ENCODE assay signal across 21 cellular contexts in genomic region chr10:42992957-42993390, GRCh38.
DNase-seq lines count a peak whose midpoint lies in the region; ATAC-seq and TF ChIP-seq lines count a peak whose summit lies in the region.
"Had no signal": no experiment of that assay in that cellular context is flagged by ENCODE, and none has a peak within 500 bp of the region (broad histone marks: within the 10 kb centered on the region; RNA-seq: fewer than 3 reads in every experiment).

No MANE protein-coding gene starts in this region.

- no peak overlapping the region for H3K4me3 ChIP-seq in H7 (ENCODE audit: insufficient read depth, low read depth, low read length)
- no peak overlapping the region for H3K4me3 ChIP-seq in IMR-90 (ENCODE audit: insufficient read depth, low read depth, low read length)
- no peak overlapping the region for H3K4me3 ChIP-seq in esophagus muscularis mucosa
- H3K4me3 ChIP-seq in sigmoid colon: no peak overlapping the region
- H3K4me3 ChIP-seq: GM12878 had no signal

- no peak overlapping the region for H2AK9ac ChIP-seq in IMR-90 (replicated peaks; ENCODE audit: low read depth, low read length, poor library complexity)

- no peak for ATAC-seq in IMR-90 (ENCODE audit: low read depth)
- ATAC-seq in GM18498 (IDR thresholded peaks at IDR 0.05; ENCODE audit: unreplicated experiment): no peak
- no peak for ATAC-seq in GM21367 (IDR thresholded peaks at IDR 0.05; ENCODE audit: unreplicated experiment)
- ATAC-seq: CD8-positive, alpha-beta T cell; GM12878; HCT116 had no signal

- H3K23ac ChIP-seq in IMR-90 (ENCODE audit: low read depth, low read length): no peak overlapping the region

- TF ChIP-seq RAD21 in IMR-90 (IDR thresholded peaks at IDR 0.05; ENCODE audit: low read length): no peak

- H3K9me1 ChIP-seq in IMR-90 (ENCODE audit: insufficient read depth, low read length): no peaks in the 10 kb centered on the region

- H3K4me2 ChIP-seq in IMR-90 (ENCODE audit: low read depth, low read length): no peak overlapping the region

- TF ChIP-seq POLR2A in IMR-90 (IDR thresholded peaks at IDR 0.05; ENCODE audit: low read depth, low read length): no peak
- no peak for TF ChIP-seq POLR2A in esophagus muscularis mucosa (IDR thresholded peaks at IDR 0.05; ENCODE audit: low read depth)
- TF ChIP-seq POLR2A in sigmoid colon (IDR thresholded peaks at IDR 0.05): no peak

- no peaks in the 10 kb centered on the region for H3K79me1 ChIP-seq in IMR-90 (ENCODE audit: low read depth in 1 of 2, low read length in 2 of 2)

- no peak for TF ChIP-seq EP300 in esophagus muscularis mucosa (IDR thresholded peaks at IDR 0.05)
- no peak for TF ChIP-seq EP300 in sigmoid colon (IDR thresholded peaks at IDR 0.05)

- H3K4ac ChIP-seq in IMR-90 (ENCODE audit: low read depth, low read length): no peak overlapping the region

- no TSS peak for BruUV-seq in IMR-90 (replicated peaks; lab: Mats Ljungman, UMichigan)

- no peak overlapping the region for H4K5ac ChIP-seq in IMR-90 (ENCODE audit: low read depth, low read length)

- no peaks in the 10 kb centered on the region for H3K27me3 ChIP-seq in H7 (ENCODE audit: control insufficient read depth, insufficient read depth, low read length)
- H3K27me3 ChIP-seq in IMR-90 (ENCODE audit: control insufficient read depth, insufficient read depth, low read length): no peaks in the 10 kb centered on the region; the same call in 1 of the 2 replicates
- H3K27me3 ChIP-seq in esophagus muscularis mucosa: peaks cover 0 to 11% (median 0%) of the 10 kb centered on the region in 4 donors
- H3K27me3 ChIP-seq in sigmoid colon: no peaks in the 10 kb centered on the region

- H2BK5ac ChIP-seq in IMR-90 (ENCODE audit: low read depth, low read length, poor library complexity, severe bottlenecking): no peak overlapping the region

- H3K27ac ChIP-seq in IMR-90 (ENCODE audit: insufficient read depth, low read length) (no peak overlapping the region), esophagus muscularis mucosa (replicated peaks in 1 of 4) (no peak overlapping the region), sigmoid colon (no peak overlapping the region)

- 59% methylated on average over 3 of the region's 13 CpGs; no CpG with 5 or more reads in 1 of the 2 experiments for WGBS in IMR-90 (ENCODE audit: extremely low coverage in 2 of 2, insufficient read length in 1 of 2), 2 experiments
- 92% methylated on average over 7 of the region's 13 CpGs for WGBS in esophagus muscularis mucosa
- WGBS in sigmoid colon, 2 donors: 92 to 94% methylated on average over 13 of the region's 13 CpGs

- dilution Hi-C loops in IMR-90 (cut with HindIII; ENCODE audit: low sequenced_read_pairs, unreplicated experiment): no loop called here

- H2BK120ac ChIP-seq in IMR-90 (ENCODE audit: low read depth, low read length): no peak overlapping the region

- no peak overlapping the region for H4K91ac ChIP-seq in IMR-90 (ENCODE audit: insufficient read depth, low read depth, low read length)

- H3K14ac ChIP-seq in IMR-90 (replicated peaks; ENCODE audit: low read depth, low read length): no peak overlapping the region

- DNase-seq in H7 (peak; percentile 20), IMR-90 (no peak), esophagus muscularis mucosa (ENCODE audit: extremely low spot score) (peak; percentile 85), sigmoid colon (peak; percentile 29), KG1 (lab: John Stamatoyannopoulos, UW) (no peak)
- DNase-seq: C1 segment of cervical spinal cord, Caco-2, DMS79, EL, GDM1, NCI-H1048, NCI-H1417 treated with DMSO at 0.1 percent for 48 hours, NCI-H187, NCI-H2171 treated with DMSO at 0.1 percent for 48 hours, NCI-H524, NCI-H748 treated with DMSO at 0.1 percent for 48 hours had no signal

- in situ Hi-C loops in IMR-90 (cut with MboI; ENCODE audit: low sequenced_read_pairs): no loop called here

- no peak overlapping the region for H3K56ac ChIP-seq in IMR-90 (ENCODE audit: extremely low read depth, insufficient read depth, low read length)

- H4K8ac ChIP-seq in IMR-90 (ENCODE audit: low read depth in 2 of 2, low read length in 2 of 2): no peak overlapping the region

- no peaks in the 10 kb centered on the region for H3K9me3 ChIP-seq in IMR-90 (ENCODE audit: control insufficient read depth, insufficient read depth, low read length)
- no peaks in the 10 kb centered on the region for H3K9me3 ChIP-seq in esophagus muscularis mucosa
- H3K9me3 ChIP-seq in sigmoid colon: no peaks in the 10 kb centered on the region
- H3K9me3 ChIP-seq: Caco-2 had no signal

- intact Hi-C loops in IMR-90 (cut with micrococcal nuclease) (no loop called here), esophagus muscularis mucosa (cut with DNase I) (no loop called here), sigmoid colon (cut with DNase I) (no loop called here)

- H2BK15ac ChIP-seq in IMR-90 (ENCODE audit: low read depth, low read length): no peak overlapping the region

- H3K9ac ChIP-seq in IMR-90 (ENCODE audit: low read depth, low read length): no peak overlapping the region

- H3K18ac ChIP-seq in IMR-90 (ENCODE audit: low read depth, low read length): no peak overlapping the region

- CTCF ChIA-PET in IMR-90 (lab: Yijun Ruan, JAX): no interaction called here

- H2AFZ ChIP-seq in IMR-90 (replicated peaks; ENCODE audit: low read length, poor library complexity): peak overlapping the region; percentile 7

- no peaks in the 10 kb centered on the region for H3K36me3 ChIP-seq in H7 (replicated peaks; ENCODE audit: control insufficient read depth, insufficient read depth, low read length)
- H3K36me3 ChIP-seq in IMR-90 (ENCODE audit: control insufficient read depth, insufficient read depth, low read length): no peaks in the 10 kb centered on the region
- H3K36me3 ChIP-seq in esophagus muscularis mucosa: no peaks in the 10 kb centered on the region
- H3K36me3 ChIP-seq in sigmoid colon: no peaks in the 10 kb centered on the region

- TF ChIP-seq CTCF in IMR-90 (conservative IDR thresholded peaks at IDR 0.05; ENCODE audit: low read depth, low read length): no peak
- TF ChIP-seq CTCF in esophagus muscularis mucosa (IDR thresholded peaks at IDR 0.05): no peak
- no peak for TF ChIP-seq CTCF in sigmoid colon (IDR thresholded peaks at IDR 0.05)

- H3K4me1 ChIP-seq in IMR-90 (ENCODE audit: control insufficient read depth, insufficient read depth, low read length) (no peaks in the 10 kb centered on the region), esophagus muscularis mucosa (no peaks in the 10 kb centered on the region), sigmoid colon (no peaks in the 10 kb centered on the region)
- H3K4me1 ChIP-seq: Caco-2 had no signal

- no peak overlapping the region for H2AK5ac ChIP-seq in IMR-90 (ENCODE audit: low read depth, low read length)

- no peaks in the 10 kb centered on the region for H4K20me1 ChIP-seq in IMR-90 (ENCODE audit: insufficient read depth, low read length)

- POLR2A ChIA-PET in IMR-90 (lab: Charles Lee; ENCODE audit: unreplicated experiment): no interaction called here

- no peak overlapping the region for H2BK20ac ChIP-seq in IMR-90 (ENCODE audit: low read depth, low read length)

TF ChIP-seq in IMR-90, 13 proteins besides CTCF, POLR2A, EP300 and RAD21:
- TF ChIP-seq USF2 (IDR thresholded peaks at IDR 0.05; ENCODE audit: low read depth, low read length) (no peak), CHD1 (IDR thresholded peaks at IDR 0.05; ENCODE audit: low read depth, low read length) (no peak), NFE2L2 (IDR thresholded peaks at IDR 0.05; ENCODE audit: low read depth, low read length) (no peak), FOS (IDR thresholded peaks at IDR 0.05; ENCODE audit: low read depth, low read length) (no peak), BHLHE40 (IDR thresholded peaks at IDR 0.05; ENCODE audit: low read depth, low read length) (no peak), CEBPB (IDR thresholded peaks at IDR 0.05; ENCODE audit: low read depth, low read length) (no peak), ELK1 (IDR thresholded peaks at IDR 0.05; ENCODE audit: borderline replicate concordance, low read depth, low read length) (no peak), RCOR1 (IDR thresholded peaks at IDR 0.05; ENCODE audit: insufficient replicate concordance, low read length) (no peak), MAZ (IDR thresholded peaks at IDR 0.05; ENCODE audit: borderline replicate concordance, low read depth, low read length) (no peak), MXI1 (IDR thresholded peaks at IDR 0.05; ENCODE audit: borderline replicate concordance, low read depth, low read length) (no peak), RFX5 (IDR thresholded peaks at IDR 0.05; ENCODE audit: low read depth, low read length) (no peak), MAFK (IDR thresholded peaks at IDR 0.05; ENCODE audit: low read depth, low read length) (no peak), SMC3 (IDR thresholded peaks at IDR 0.05; ENCODE audit: low read depth, low read length) (no peak)

Comparison
In these comparisons a context has a peak if more than half of its experiments do, and no peak if none do; other contexts are left out.
1. DNase-seq: peak in H7 (single experiment), esophagus muscularis mucosa (single experiment) and sigmoid colon (single experiment); none in IMR-90 (single experiment) and KG1 (single experiment).